23 cellular contexts compared by ENCODE assay signal in the genomic region with DNA sequence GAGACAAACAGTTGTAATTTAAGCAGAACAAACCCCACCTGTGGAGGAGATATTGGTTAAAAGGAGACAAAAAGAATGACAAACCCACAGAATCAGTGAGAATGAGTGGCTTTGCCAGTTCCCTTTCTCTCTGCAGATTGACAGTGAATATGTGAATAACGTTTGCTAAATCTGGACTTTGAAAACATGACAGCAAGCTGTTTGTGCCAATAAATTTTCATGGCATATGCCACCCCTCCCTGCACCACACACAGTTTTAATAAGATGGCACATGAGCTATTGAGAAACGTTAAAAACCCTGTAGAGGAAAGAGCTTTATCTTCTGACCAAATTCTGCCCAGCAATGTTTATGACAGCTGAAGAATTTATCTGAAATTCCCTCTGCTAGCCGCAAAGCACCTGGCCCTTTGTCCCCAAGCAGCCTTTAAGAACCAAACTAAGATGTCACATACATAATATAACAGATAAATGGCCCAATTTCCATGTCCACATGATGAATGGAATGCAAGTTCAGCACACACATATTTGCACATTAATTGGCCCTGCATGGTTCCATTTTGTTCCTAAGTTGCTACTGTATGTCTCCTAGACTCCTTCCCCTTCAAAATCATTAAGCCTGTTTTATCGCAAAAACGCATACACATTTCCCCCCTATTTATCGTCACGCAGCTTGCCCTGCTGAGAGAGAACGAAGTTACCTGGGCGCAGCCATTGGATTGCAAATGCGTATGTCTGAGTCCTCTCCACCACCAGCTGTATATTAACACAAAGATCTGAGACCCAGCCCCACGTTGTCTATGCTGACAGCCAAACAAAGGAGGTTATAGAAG.
"Had no signal": no experiment of that assay in that cellular context is flagged by ENCODE, and none has a peak within 500 bp of the region (broad histone marks: within the 10 kb centered on the region; RNA-seq: fewer than 3 reads in every experiment).

No MANE protein-coding gene starts in this region.

- H3K27me3 ChIP-seq: adrenal gland had no signal

- H3K36me3 Mint-ChIP-seq: activated CD4-positive, alpha-beta memory T cell treated with anti-CD3 and anti-CD28 coated beads for 36 hours; activated naive CD4-positive, alpha-beta T cell treated with anti-CD3 and anti-CD28 coated beads, Interleukin-2, amount 50 U/mL, for 72 hours; natural killer cell treated with Interleukin-12 subunit alpha and Interleukin-12 subunit beta and Interleukin-15 and Interleukin-18, amount 100 ng/mL, for 72 hours had no signal

- H3K4me1 ChIP-seq: adrenal gland, esophagus muscularis mucosa, gastroesophageal sphincter, heart left ventricle, lower lobe of right lung had no signal

- ATAC-seq: activated CD4-positive, alpha-beta T cell treated with anti-CD3 and anti-CD28 coated beads for 36 hours; activated naive CD4-positive, alpha-beta T cell treated with anti-CD3 and anti-CD28 coated beads, Interleukin-2, amount 50 U/mL, for 72 hours; gastroesophageal sphincter; heart left ventricle; lower lobe of right lung; natural killer cell treated with Interleukin-12 subunit alpha and Interleukin-12 subunit beta and Interleukin-15 and Interleukin-18, amount 100 ng/mL, for 72 hours had no signal

- H3K4me3 ChIP-seq: adrenal gland, esophagus muscularis mucosa, gastroesophageal sphincter, heart left ventricle, lower lobe of right lung had no signal

- H3K4me3 Mint-ChIP-seq: activated CD4-positive, alpha-beta memory T cell treated with anti-CD3 and anti-CD28 coated beads for 36 hours; activated CD4-positive, alpha-beta T cell treated with anti-CD3 and anti-CD28 coated beads for 36 hours; activated T-helper 1 cell treated with anti-CD3 and anti-CD28 coated beads, Interleukin-12 subunit alpha, Interleukin-12 subunit beta, Interleukin-2, Interleukin-4 antibody, amounts not matched to agents 30 ng/mL and 10 ng/mL and 1 ng/mL, durations not matched to agents 14 hours and 24 hours and 36 hours; natural killer cell treated with Interleukin-12 subunit alpha and Interleukin-12 subunit beta and Interleukin-15 and Interleukin-18, amount 100 ng/mL, for 72 hours; T-helper 2 cell treated with Interferon-gamma antibody and Interleukin-4, amounts not matched to agents 5 μg/mL and 100 μg/mL, for 36 hours had no signal

- H3K9me3 ChIP-seq: adrenal gland, esophagus muscularis mucosa, gastroesophageal sphincter, heart left ventricle, lower lobe of right lung had no signal

- H3K27me3 Mint-ChIP-seq: activated CD4-positive, alpha-beta memory T cell treated with anti-CD3 and anti-CD28 coated beads for 36 hours had no signal

- H3K4me1 Mint-ChIP-seq: activated CD4-positive, alpha-beta T cell treated with anti-CD3 and anti-CD28 coated beads for 36 hours had no signal

- H3K27ac ChIP-seq: adrenal gland, esophagus muscularis mucosa, gastroesophageal sphincter, heart left ventricle, lower lobe of right lung had no signal

- H3K27ac Mint-ChIP-seq: activated CD4-positive, alpha-beta memory T cell treated with anti-CD3 and anti-CD28 coated beads for 36 hours; activated CD4-positive, alpha-beta T cell treated with anti-CD3 and anti-CD28 coated beads for 36 hours; activated naive CD4-positive, alpha-beta T cell treated with anti-CD3 and anti-CD28 coated beads, Interleukin-2, amount 50 U/mL, for 72 hours; activated T-helper 1 cell treated with anti-CD3 and anti-CD28 coated beads, Interleukin-12 subunit alpha, Interleukin-12 subunit beta, Interleukin-2, Interleukin-4 antibody, amounts not matched to agents 30 ng/mL and 10 ng/mL and 1 ng/mL, durations not matched to agents 14 hours and 24 hours and 36 hours; natural killer cell treated with Interleukin-12 subunit alpha and Interleukin-12 subunit beta and Interleukin-15 and Interleukin-18, amount 100 ng/mL, for 72 hours; T-helper 2 cell treated with Interferon-gamma antibody and Interleukin-4, amounts not matched to agents 5 μg/mL and 100 μg/mL, for 36 hours had no signal

- H3K36me3 ChIP-seq: adrenal gland, esophagus muscularis mucosa, gastroesophageal sphincter, heart left ventricle, lower lobe of right lung had no signal

- DNase-seq: activated CD4-positive, alpha-beta memory T cell treated with anti-CD3 and anti-CD28 coated beads for 36 hours; activated CD4-positive, alpha-beta T cell treated with anti-CD3 and anti-CD28 coated beads for 36 hours; activated gamma-delta T cell treated with Interleukin-2 at 50 U/mL for 16 hours; activated T-cell treated with anti-CD3 and anti-CD28 coated beads for 4 hours; adrenal gland; dermis blood vessel endothelial cell; effector memory CD4-positive, alpha-beta T cell; heart left ventricle; islet precursor cell; lower lobe of right lung; nucleus accumbens; posterior cingulate gyrus; retina; stimulated activated CD4-positive, alpha-beta T cell treated with anti-CD3 and anti-CD28 coated beads, Interleukin-12 subunit alpha, Interleukin-12 subunit beta, amount 100 ng/mL, for 4 hours; stimulated activated CD4-positive, alpha-beta T cell treated with anti-CD3 and anti-CD28 coated beads, Interleukin-1b, Interleukin-23, amount 100 ng/mL, for 48 hours; stimulated activated CD8-positive, alpha-beta memory T cell treated with anti-CD3 and anti-CD28 coated beads, Interleukin-4, amount 100 ng/mL, for 48 hours; stimulated activated naive CD4-positive, alpha-beta T cell had no signal
